In genomic region chr9:4596165-4596922, GRCh38 we compare ENCODE assay signal across 8 cellular contexts.
DNase-seq lines count a peak whose midpoint lies in the region; ATAC-seq and TF ChIP-seq lines count a peak whose summit lies in the region.

No MANE protein-coding gene starts in this region.

- TF ChIP-seq CTCF in GM12873 (IDR thresholded peaks at IDR 0.05; ENCODE audit: insufficient read depth, low read depth, low read length, missing control alignments), result peak; percentile 2
- no peak for TF ChIP-seq CTCF in nephron progenitor cell (IDR thresholded peaks at IDR 0.05)
- TF ChIP-seq CTCF in osteocyte (IDR thresholded peaks at IDR 0.05), result no peak

- H3K4me3 Mint-ChIP-seq in activated naive CD4-positive, alpha-beta T cell treated with anti-CD3 and anti-CD28 coated beads for 36 hours, result no peak overlapping the region
- H3K4me3 Mint-ChIP-seq in nephron progenitor cell, result peak overlapping the region; percentile 9
- no peak overlapping the region for H3K4me3 Mint-ChIP-seq in osteocyte (ENCODE audit: unreplicated experiment)

- no peaks in the 10 kb centered on the region for H3K36me3 Mint-ChIP-seq in activated naive CD4-positive, alpha-beta T cell treated with anti-CD3 and anti-CD28 coated beads for 36 hours (ENCODE audit: low read depth)
- H3K36me3 Mint-ChIP-seq in nephron progenitor cell (ENCODE audit: low read depth) (no peaks in the 10 kb centered on the region), osteocyte (ENCODE audit: unreplicated experiment) (peaks cover 2% of the 10 kb centered on the region)

- ATAC-seq in HG03442 (IDR thresholded peaks at IDR 0.05; ENCODE audit: unreplicated experiment) (peak; percentile 61), HG02884 (IDR thresholded peaks at IDR 0.05; ENCODE audit: unreplicated experiment) (no peak), HG03520 (IDR thresholded peaks at IDR 0.05; ENCODE audit: unreplicated experiment) (no peak)

- peak overlapping the region; percentile 80 for H3K27ac Mint-ChIP-seq in activated naive CD4-positive, alpha-beta T cell treated with anti-CD3 and anti-CD28 coated beads for 36 hours
- H3K27ac Mint-ChIP-seq in nephron progenitor cell (peak overlapping the region; percentile 84), osteocyte (ENCODE audit: unreplicated experiment) (no peak overlapping the region)

- H3K9me3 Mint-ChIP-seq in activated naive CD4-positive, alpha-beta T cell treated with anti-CD3 and anti-CD28 coated beads for 36 hours, result no peaks in the 10 kb centered on the region
- H3K9me3 Mint-ChIP-seq in nephron progenitor cell (no peaks in the 10 kb centered on the region), osteocyte (ENCODE audit: unreplicated experiment) (no peaks in the 10 kb centered on the region)

- intact Hi-C loops in activated naive CD4-positive, alpha-beta T cell treated with anti-CD3 and anti-CD28 coated beads for 36 hours (cut with micrococcal nuclease), result loop anchor here (1.0 kb wide), 1 partner anchor 24 kb away; no protein-coding TSS in a partner anchor

- CTCF ChIA-PET in activated naive CD4-positive, alpha-beta T cell treated with anti-CD3 and anti-CD28 coated beads for 36 hours (lab: Charles Lee), result interaction anchor here (0.5 to 1.3 kb wide), 3 partner anchors 9 to 144 kb away, joined by 3 to 7 read pairs (median 5); no protein-coding TSS in a partner anchor

- no peaks in the 10 kb centered on the region for H3K27me3 Mint-ChIP-seq in activated naive CD4-positive, alpha-beta T cell treated with anti-CD3 and anti-CD28 coated beads for 36 hours (ENCODE audit: low read depth)
- H3K27me3 Mint-ChIP-seq in nephron progenitor cell (ENCODE audit: low read depth, poor library complexity), result peaks cover 18% of the 10 kb centered on the region
- H3K27me3 Mint-ChIP-seq in osteocyte (ENCODE audit: unreplicated experiment), result peaks cover 9% of the 10 kb centered on the region

- peaks cover 42% of the 10 kb centered on the region for H3K4me1 Mint-ChIP-seq in activated naive CD4-positive, alpha-beta T cell treated with anti-CD3 and anti-CD28 coated beads for 36 hours (ENCODE audit: low read depth)
- H3K4me1 Mint-ChIP-seq in nephron progenitor cell (peaks cover 22% of the 10 kb centered on the region), osteocyte (ENCODE audit: unreplicated experiment) (peaks cover 19% of the 10 kb centered on the region)

- DNase-seq in activated naive CD4-positive, alpha-beta T cell treated with anti-CD3 and anti-CD28 coated beads for 36 hours, result peak; percentile 75
- no peak for DNase-seq in nephron progenitor cell
- no peak for DNase-seq in osteocyte (ENCODE audit: extremely low spot score, unreplicated experiment)
- no peak for DNase-seq in NCI-H2107 (lab: John Stamatoyannopoulos, UW)
